ENCODE assay signal across 9 cellular contexts in genomic region chr1:145690587-145691558, GRCh38. TPM values are rescaled to one million over a fixed set of nuclear protein-coding genes. Genes with fewer than 3 reads are reported as not detected.
DNase-seq lines count a peak whose midpoint lies in the region; ATAC-seq and TF ChIP-seq lines count a peak whose summit lies in the region.
"Had no signal": no experiment of that assay in that cellular context is flagged by ENCODE, and none has a peak within 500 bp of the region (broad histone marks: within the 10 kb centered on the region; RNA-seq: fewer than 3 reads in every experiment).

No MANE protein-coding gene starts in this region.

- no peaks in the 10 kb centered on the region for H3K36me3 ChIP-seq in prostate gland

- WGBS in prostate gland, result 47% methylated on average over 5 of the region's 5 CpGs

- TF ChIP-seq POLR2A in prostate gland (IDR thresholded peaks at IDR 0.05), result no peak

- TF ChIP-seq CTCF in cardiac fibroblast (IDR thresholded peaks at IDR 0.05; ENCODE audit: low read depth, low read length) (no peak), prostate gland (IDR thresholded peaks at IDR 0.05) (no peak), omental fat pad (IDR thresholded peaks at IDR 0.05) (no peak)

- ATAC-seq in GM21529 (IDR thresholded peaks at IDR 0.05; ENCODE audit: unreplicated experiment) (peak; percentile 64), HG02623 (IDR thresholded peaks at IDR 0.05; ENCODE audit: unreplicated experiment) (no peak), omental fat pad (ENCODE audit: low FRiP score) (no peak)

- H3K4me3 ChIP-seq in cardiac fibroblast (replicated peaks in 1 of 2; ENCODE audit: low read depth in 2 of 2, low read length in 2 of 2) (no peak overlapping the region), prostate gland (no peak overlapping the region)

- H3K4me1 ChIP-seq in prostate gland (replicated peaks), result no peaks in the 10 kb centered on the region

- DNase-seq in DMS 273 treated with DMSO at 0.1 percent for 48 hours (lab: John Stamatoyannopoulos, UW) (peak; percentile 82), NCI-H69 (lab: John Stamatoyannopoulos, UW) (peak; percentile 75), cardiac fibroblast (ENCODE audit: low read depth in 2 of 2) (peak; percentile 55 to 87), prostate gland (ENCODE audit: low spot score) (peak; percentile 18), omental fat pad (ENCODE audit: low spot score) (no peak), superior temporal gyrus (ENCODE audit: extremely low spot score) (no peak)
- DNase-seq: naive B cell had no signal

- H3K27me3 ChIP-seq in prostate gland (replicated peaks; ENCODE audit: insufficient read depth), result no peaks in the 10 kb centered on the region

- intact Hi-C loops in prostate gland (cut with DNase I), result no loop called here

- peak overlapping the region in 1 of 2 donors; percentile 21 for H3K27ac ChIP-seq in prostate gland

- no peaks in the 10 kb centered on the region for H3K9me3 ChIP-seq in prostate gland

RNA-seq across cellular contexts. Expression of gene PDZK1, which starts 16.3 kb away (rescaled TPM):
- total RNA-seq in prostate gland, result under 1 TPM in 1 of 2 donors, not detected in 1; 0.55 TPM
- under 1 TPM in 1 of 4 donors, not detected in 3; 0.63 TPM for total RNA-seq in omental fat pad

RNA-seq across cellular contexts. Expression of gene CD160, which starts 28.4 kb away (rescaled TPM):
- total RNA-seq in prostate gland (not detected), omental fat pad (not detected)

Comparison
In these comparisons a context has a peak if more than half of its experiments do, and no peak if none do; other contexts are left out.
1. DNase-seq: peak in DMS 273 treated with DMSO at 0.1 percent for 48 hours (single experiment), NCI-H69 (single experiment), cardiac fibroblast (2 of 2) and prostate gland (single experiment); none in omental fat pad (single experiment) and superior temporal gyrus (single experiment).